Comparison of ENCODE assay signal across 12 cellular contexts in the genomic region with DNA sequence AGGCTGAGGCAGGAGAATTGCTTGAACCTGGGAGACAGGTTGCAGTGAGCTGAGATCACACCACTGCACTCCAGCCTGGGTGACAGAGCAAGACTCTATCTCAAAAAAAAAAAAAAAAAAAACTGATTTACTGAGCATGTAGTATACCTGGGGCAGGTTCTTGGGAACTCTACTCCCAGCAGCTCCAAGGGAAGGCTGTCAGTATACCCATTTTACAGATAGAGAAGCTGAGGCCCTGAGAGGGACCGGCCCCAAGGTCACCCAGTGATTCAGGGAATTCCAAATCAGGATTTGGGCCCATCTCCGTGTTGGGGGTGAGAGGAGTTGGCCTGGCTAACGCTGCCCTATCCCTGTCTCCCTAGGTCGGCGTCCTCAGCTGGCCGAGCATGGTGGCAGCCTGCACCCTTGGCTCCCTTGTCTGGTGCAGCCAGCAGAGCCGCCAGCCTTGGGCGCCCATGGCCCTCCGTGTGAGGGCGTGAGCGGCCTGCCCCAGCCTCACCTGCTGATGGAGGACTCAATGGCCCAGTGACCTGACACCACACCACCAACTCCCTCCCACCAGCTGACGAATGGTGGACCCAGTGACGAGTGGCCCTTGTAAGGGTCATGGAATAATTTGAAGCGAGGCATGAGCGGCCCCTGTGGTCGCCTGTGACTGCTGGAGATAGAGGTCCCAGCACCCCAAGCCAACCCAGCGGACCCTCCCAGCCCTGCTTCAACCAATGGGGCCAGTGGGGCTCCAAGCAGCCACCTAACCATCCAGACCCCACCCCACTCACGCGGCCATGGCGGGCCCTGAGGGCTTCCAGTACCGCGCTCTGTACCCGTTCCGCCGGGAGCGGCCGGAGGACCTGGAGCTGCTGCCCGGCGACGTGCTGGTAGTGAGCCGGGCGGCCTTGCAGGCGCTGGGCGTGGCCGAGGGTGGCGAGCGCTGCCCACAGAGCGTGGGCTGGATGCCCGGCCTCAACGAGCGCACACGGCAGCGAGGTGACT. TPM values are rescaled to one million over a fixed set of nuclear protein-coding genes. Genes with fewer than 3 reads are reported as not detected.
DNase-seq lines count a peak whose midpoint lies in the region; ATAC-seq and TF ChIP-seq lines count a peak whose summit lies in the region.
"Had no signal": no experiment of that assay in that cellular context is flagged by ENCODE, and none has a peak within 500 bp of the region (broad histone marks: within the 10 kb centered on the region; RNA-seq: fewer than 3 reads in every experiment).

No MANE protein-coding gene starts in this region.

- 67 to 77% methylated on average over 43 of the region's 43 CpGs for whole genome bisulfite sequencing in esophagus, 2 donors
- WGBS in prostate gland = 74% methylated on average over 31 of the region's 43 CpGs

- H3K9me3 ChIP-seq in CD4-positive, alpha-beta T cell (ENCODE audit: control insufficient read depth, low read length) = no peaks in the 10 kb centered on the region
- H3K9me3 ChIP-seq in esophagus (ENCODE audit: control insufficient read depth in 2 of 2, insufficient read depth in 1 of 2, low read depth in 1 of 2, low read length in 1 of 2) = no peaks in the 10 kb centered on the region
- H3K9me3 ChIP-seq in prostate gland = no peaks in the 10 kb centered on the region
- H3K9me3 ChIP-seq in ascending aorta = no peaks in the 10 kb centered on the region
- H3K9me3 ChIP-seq: BE2C had no signal

- ATAC-seq in CD4-positive, alpha-beta T cell (ENCODE audit: poor library complexity) = no peak
- ATAC-seq in T-cell (replicated peaks in 1 of 4) = no peak
- ATAC-seq in HG03039 (IDR thresholded peaks at IDR 0.05; ENCODE audit: unreplicated experiment) = no peak

- H3K4me3 ChIP-seq in esophagus (ENCODE audit: low read depth in 1 of 2, low read length in 2 of 2) (no peak overlapping the region), prostate gland (no peak overlapping the region), ascending aorta (no peak overlapping the region)

- no peak overlapping the region for H3K27ac ChIP-seq in CD4-positive, alpha-beta T cell (ENCODE audit: low read depth, low read length)
- H3K27ac ChIP-seq in esophagus (ENCODE audit: low read depth in 2 of 2, low read length in 1 of 2) = peak overlapping the region; percentile 50 to 96
- peak overlapping the region; percentile 58 to 70 for H3K27ac ChIP-seq in prostate gland
- peak overlapping the region in 1 of 2 donors; percentile 11 for H3K27ac ChIP-seq in ascending aorta
- H3K27ac ChIP-seq: epithelial cell of prostate had no signal

- CTCF ChIA-PET in CD4-positive, alpha-beta T cell (lab: Charles Lee) = interaction anchor here (0.9 kb wide), 1 partner anchor 36 kb away, joined by 3 read pairs; no protein-coding TSS in a partner anchor
- CTCF ChIA-PET in T-cell (lab: Charles Lee) = interaction anchor here in 1 of 2 donors (1.0 kb wide), 1 partner anchor 10 kb away, joined by 3 read pairs; no protein-coding TSS in a partner anchor

- H3K36me3 Mint-ChIP-seq in CD4-positive, alpha-beta T cell (ENCODE audit: low read depth) = peaks cover 22% of the 10 kb centered on the region
- H3K36me3 Mint-ChIP-seq in T-cell = no peaks in the 10 kb centered on the region

- H3K4me1 Mint-ChIP-seq in CD4-positive, alpha-beta T cell (ENCODE audit: low read depth) = peaks cover 26% of the 10 kb centered on the region
- peaks cover 29 to 30% (median 30%) of the 10 kb centered on the region in 3 donors for H3K4me1 Mint-ChIP-seq in T-cell

- H3K36me3 ChIP-seq in esophagus (ENCODE audit: control insufficient read depth in 2 of 2, insufficient read depth in 2 of 2, low read length in 1 of 2) (no peaks in the 10 kb centered on the region), prostate gland (no peaks in the 10 kb centered on the region), ascending aorta (peaks cover 0 to 6% of the 10 kb centered on the region in 2 donors)

- no peak for TF ChIP-seq CTCF in CD4-positive, alpha-beta T cell (IDR thresholded peaks at IDR 0.05)
- TF ChIP-seq CTCF in prostate gland (IDR thresholded peaks at IDR 0.05) (no peak), ascending aorta (IDR thresholded peaks at IDR 0.05) (no peak)

- POLR2A ChIA-PET in CD4-positive, alpha-beta T cell (lab: Charles Lee) = interaction anchor here (0.6 to 0.8 kb wide), 2 partner anchors 38 to 567 kb away, joined by 3 read pairs; no protein-coding TSS in a partner anchor
- POLR2A ChIA-PET in T-cell (lab: Charles Lee) = interaction anchor here in 1 of 2 donors (0.7 kb wide), 1 partner anchor 131 kb away, joined by 8 read pairs; no protein-coding TSS in a partner anchor

- H3K4me3 Mint-ChIP-seq in CD4-positive, alpha-beta T cell = peak overlapping the region; percentile 81
- peak overlapping the region; percentile 34 to 95 (median 82) for H3K4me3 Mint-ChIP-seq in T-cell

- no peak for DNase-seq in CD4-positive, alpha-beta T cell
- DNase-seq in T-cell (no peak), prostate gland (ENCODE audit: low spot score) (no peak), NCI-H2227 treated with DMSO at 0.1 percent for 48 hours (lab: John Stamatoyannopoulos, UW) (no peak), ascending aorta (ENCODE audit: low spot score in 2 of 2) (no peak)
- DNase-seq in stimulated activated CD8-positive, alpha-beta memory T cell treated with anti-CD3 and anti-CD28 coated beads, Interleukin-4, amount 100 ng/mL, for 48 hours = no peak
- DNase-seq: activated CD4-positive, alpha-beta T cell treated with anti-CD3 and anti-CD28 coated beads, Interleukin-2, amount 10 ng/mL, durations not matched to agents 7 days and 5 days; BE2C; NCI-H1105 treated with DMSO at 0.1 percent for 48 hours had no signal

- no peaks in the 10 kb centered on the region for H3K27me3 Mint-ChIP-seq in CD4-positive, alpha-beta T cell
- no peaks in the 10 kb centered on the region for H3K27me3 Mint-ChIP-seq in T-cell
- H3K27me3 Mint-ChIP-seq: activated CD4-positive, alpha-beta T cell treated with anti-CD3 and anti-CD28 coated beads, Interleukin-2, amount 10 ng/mL, durations not matched to agents 7 days and 5 days had no signal

- no peaks in the 10 kb centered on the region for H3K27me3 ChIP-seq in CD4-positive, alpha-beta T cell (ENCODE audit: control insufficient read depth, insufficient read depth, low read length)
- H3K27me3 ChIP-seq in esophagus (ENCODE audit: control insufficient read depth in 1 of 2, insufficient read depth in 2 of 2, low read length in 2 of 2) = no peaks in the 10 kb centered on the region
- H3K27me3 ChIP-seq in prostate gland (replicated peaks; ENCODE audit: insufficient read depth) = no peaks in the 10 kb centered on the region
- H3K27me3 ChIP-seq in ascending aorta = no peaks in the 10 kb centered on the region
- H3K27me3 ChIP-seq: BE2C had no signal

- TF ChIP-seq POLR2A in prostate gland (IDR thresholded peaks at IDR 0.05) = no peak

- H3K4me1 ChIP-seq in esophagus (ENCODE audit: control insufficient read depth in 2 of 2, insufficient read depth in 2 of 2, low read length in 1 of 2) (peaks cover 10 to 28% of the 10 kb centered on the region in 2 donors), prostate gland (replicated peaks) (peaks cover 21% of the 10 kb centered on the region), ascending aorta (peaks cover 15 to 24% of the 10 kb centered on the region in 2 donors)

- intact Hi-C loops in CD4-positive, alpha-beta T cell (cut with DNase I, micrococcal nuclease) = no loop called here
- intact Hi-C loops in prostate gland (cut with DNase I) (loop anchor here (10.0 kb wide), 1 partner anchor 151 kb away; the partner anchor contains the start of gene ARRDC2), ascending aorta (cut with DNase I) (no loop called here)

- no peaks in the 10 kb centered on the region for H3K9me3 Mint-ChIP-seq in CD4-positive, alpha-beta T cell
- H3K9me3 Mint-ChIP-seq in T-cell = no peaks in the 10 kb centered on the region
- H3K9me3 Mint-ChIP-seq: activated CD4-positive, alpha-beta T cell treated with anti-CD3 and anti-CD28 coated beads, Interleukin-2, amount 10 ng/mL, durations not matched to agents 7 days and 5 days had no signal

- H3K27ac Mint-ChIP-seq in CD4-positive, alpha-beta T cell = no peak overlapping the region
- peak overlapping the region in 1 of 2 donors; percentile 34 for H3K27ac Mint-ChIP-seq in T-cell

RNA-seq across cellular contexts. Expression of gene PIK3R2, which starts 2.4 kb away (rescaled TPM):
- total RNA-seq in CD4-positive, alpha-beta T cell = 1 to 10 TPM; 4.6 to 5.6 TPM
- total RNA-seq in T-cell (10 to 100 TPM; 11.8 to 25.5 (median 17.6) TPM), prostate gland (10 to 100 TPM; 41.3 to 71.6 TPM), ascending aorta (43.1 TPM)
- polyA plus RNA-seq in esophagus = 10 to 100 TPM in 1 of 2 donors, 1 to 10 TPM in 1; 8.1 to 10.6 TPM

RNA-seq across cellular contexts. Expression of gene IFI30, which starts 18.2 kb away (rescaled TPM):
- total RNA-seq in CD4-positive, alpha-beta T cell = 10 to 100 TPM; 10.6 to 10.7 TPM
- total RNA-seq in T-cell = 10 to 100 TPM in 1 of 5 donors, 1 to 10 TPM in 4; 3.2 to 11.8 (median 5.1) TPM
- polyA plus RNA-seq in esophagus = 10 to 100 TPM in 1 of 2 donors, 1 to 10 TPM in 1; 9.9 to 29.3 TPM
- total RNA-seq in prostate gland = 10 to 100 TPM; 20.9 to 22.5 TPM
- 35.1 TPM for total RNA-seq in ascending aorta

RNA-seq across cellular contexts. Expression of gene MPV17L2, which starts 37.6 kb away (rescaled TPM):
- 1 to 10 TPM; 2.8 to 3.9 TPM for total RNA-seq in CD4-positive, alpha-beta T cell
- total RNA-seq in T-cell = 1 to 10 TPM; 3.8 to 8.2 (median 8.1) TPM
- 10 to 100 TPM in 1 of 2 donors, 1 to 10 TPM in 1; 7.4 to 12.0 TPM for polyA plus RNA-seq in esophagus
- total RNA-seq in prostate gland = 10 to 100 TPM in 1 of 2 donors, 1 to 10 TPM in 1; 8.5 to 21.1 TPM
- total RNA-seq in ascending aorta = 9.5 TPM

RNA-seq across cellular contexts. Expression of gene RAB3A, which starts 48.5 kb away (rescaled TPM):
- total RNA-seq in CD4-positive, alpha-beta T cell = 10 to 100 TPM; 28.9 to 31.2 TPM
- total RNA-seq in T-cell (1 to 10 TPM; 4.7 to 8.3 (median 5.6) TPM), prostate gland (1 to 10 TPM; 2.5 to 6.0 TPM), ascending aorta (12.3 TPM)
- polyA plus RNA-seq in esophagus = 1 to 10 TPM in 1 of 2 donors, under 1 TPM in 1; 0.81 to 1.1 TPM

RNA-seq across cellular contexts. Expression of gene MAST3, which starts 57.8 kb away (rescaled TPM):
- 10 to 100 TPM; 16.1 to 16.4 TPM for total RNA-seq in CD4-positive, alpha-beta T cell
- total RNA-seq in T-cell (10 to 100 TPM; 42.0 to 60.2 (median 53.2) TPM), prostate gland (10 to 100 TPM in 1 of 2 donors, 1 to 10 TPM in 1; 6.1 to 10.8 TPM), ascending aorta (32.8 TPM)
- 1 to 10 TPM; 1.5 to 2.5 TPM for polyA plus RNA-seq in esophagus
